In the genomic region with DNA sequence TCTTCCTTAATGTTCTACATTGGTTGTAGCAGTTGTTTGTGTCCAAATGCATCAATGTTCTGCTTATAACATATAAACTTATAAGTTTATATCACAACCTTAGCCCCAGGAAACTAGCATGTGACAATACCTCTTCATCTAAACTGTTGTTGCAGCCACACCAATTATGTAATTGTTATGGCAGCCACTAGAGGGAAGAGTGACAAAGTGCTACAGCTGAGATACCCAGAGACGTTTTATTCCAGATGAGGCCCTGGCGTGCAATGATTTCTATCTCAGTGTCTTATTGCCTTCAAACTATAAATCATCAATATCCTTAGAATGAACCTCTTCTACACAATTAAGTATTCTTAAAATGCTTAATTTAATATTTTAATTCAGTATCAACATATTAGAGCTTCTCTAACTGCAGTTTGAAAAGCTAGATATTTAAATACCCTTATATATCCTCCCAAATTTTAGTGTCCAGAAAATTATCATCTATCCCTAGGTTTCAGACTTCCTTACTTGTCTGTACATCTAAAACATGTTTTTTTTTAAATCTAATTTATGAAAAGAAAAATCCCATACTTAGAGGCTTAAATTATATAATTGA, we compare ENCODE assay signal across 8 cellular contexts.
DNase-seq lines count a peak whose midpoint lies in the region; ATAC-seq and TF ChIP-seq lines count a peak whose summit lies in the region.

No MANE protein-coding gene starts in this region.

- TF ChIP-seq POLR2A in stomach (IDR thresholded peaks at IDR 0.05), result no peak

- WGBS in stomach, 5 donors, result 3 to 14% (median 12%) methylated on average over 2 of the region's 2 CpGs

- H3K4me2 ChIP-seq in OCI-LY3 (ENCODE audit: low read length) (peak overlapping the region; percentile 13; the same call in 1 of the 2 replicates), fibroblast of lung (ENCODE audit: extremely low read depth, insufficient read depth, low read length) (no peak overlapping the region)

- no peaks in the 10 kb centered on the region for H3K27me3 ChIP-seq in OCI-LY3 (ENCODE audit: low read depth, low read length)
- no peaks in the 10 kb centered on the region for H3K27me3 ChIP-seq in fibroblast of lung (ENCODE audit: control insufficient read depth, insufficient read depth, low read length)
- no peaks in the 10 kb centered on the region for H3K27me3 ChIP-seq in stomach

- H3K4me1 ChIP-seq in OCI-LY3 (ENCODE audit: low read length) (no peaks in the 10 kb centered on the region), fibroblast of lung (ENCODE audit: control insufficient read depth, extremely low read depth, insufficient read depth, low read length) (no peaks in the 10 kb centered on the region), stomach (no peaks in the 10 kb centered on the region)

- H4K20me1 ChIP-seq in OCI-LY3 (ENCODE audit: insufficient read depth, low read length) (no peaks in the 10 kb centered on the region), fibroblast of lung (ENCODE audit: control insufficient read depth, extremely low read depth, insufficient read depth, low read length) (no peaks in the 10 kb centered on the region)

- H3K27ac ChIP-seq in C4-2B (no peak overlapping the region), OCI-LY3 (ENCODE audit: low read length) (no peak overlapping the region), fibroblast of lung (ENCODE audit: insufficient read depth, low read length) (no peak overlapping the region), stomach (no peak overlapping the region)

- ATAC-seq in GM18909 (IDR thresholded peaks at IDR 0.05; ENCODE audit: poor library complexity, unreplicated experiment), result peak; percentile 87
- ATAC-seq in HG03342 (IDR thresholded peaks at IDR 0.05; ENCODE audit: unreplicated experiment), result peak; percentile 91
- ATAC-seq in esophagus mucosa, result no peak
- no peak for ATAC-seq in stimulated activated naive CD8-positive, alpha-beta T cell treated with anti-CD3 and anti-CD28 coated beads, Interleukin-15, Interleukin-2, amounts not matched to agents 100 U/mL and 50 U/mL, for 24 hours

- H3K79me2 ChIP-seq in OCI-LY3 (ENCODE audit: low read length) (no peaks in the 10 kb centered on the region), fibroblast of lung (ENCODE audit: control insufficient read depth, insufficient read depth, low read length) (no peaks in the 10 kb centered on the region)

- H3K36me3 ChIP-seq in OCI-LY3 (replicated peaks; ENCODE audit: low read depth, low read length) (no peaks in the 10 kb centered on the region), fibroblast of lung (ENCODE audit: control insufficient read depth, insufficient read depth, low read length) (no peaks in the 10 kb centered on the region), stomach (no peaks in the 10 kb centered on the region)

- H3K9me3 ChIP-seq in OCI-LY3 (ENCODE audit: insufficient read depth, low read length), result no peaks in the 10 kb centered on the region
- H3K9me3 ChIP-seq in fibroblast of lung (ENCODE audit: control insufficient read depth, insufficient read depth, low read depth, low read length), result no peaks in the 10 kb centered on the region
- H3K9me3 ChIP-seq in stomach, result no peaks in the 10 kb centered on the region

- TF ChIP-seq EP300 in stomach (IDR thresholded peaks at IDR 0.05), result no peak

- intact Hi-C loops in stomach (cut with DNase I; ENCODE audit: low total_unique reads), result no loop called here

- TF ChIP-seq CTCF in C4-2B (conservative IDR thresholded peaks at IDR 0.05) (peak; percentile 78), OCI-LY3 (IDR thresholded peaks at IDR 0.05; ENCODE audit: low read depth, low read length) (peak; percentile 86), fibroblast of lung (conservative IDR thresholded peaks at IDR 0.05 in 1 of 2, IDR thresholded peaks at IDR 0.05 in 1 of 2; ENCODE audit: low read depth in 1 of 2, low read length in 2 of 2) (peak in 1 of 2 donors; percentile 71), stomach (IDR thresholded peaks at IDR 0.05) (peak in 4 of 7 experiments; percentile 6 to 21 (median 12))

- no peak overlapping the region for H3K9ac ChIP-seq in OCI-LY3 (ENCODE audit: low read length)
- no peak overlapping the region for H3K9ac ChIP-seq in fibroblast of lung (ENCODE audit: insufficient read depth, low read length)

- DNase-seq in fibroblast of lung (ENCODE audit: low read depth in 2 of 2) (peak; percentile 34 to 42), stomach (no peak)
- DNase-seq in stimulated activated naive CD8-positive, alpha-beta T cell treated with anti-CD3 and anti-CD28 coated beads, Interleukin-15, Interleukin-2, amounts not matched to agents 100 U/mL and 50 U/mL, for 24 hours, result no peak

- peak overlapping the region; percentile 55 for H2AFZ ChIP-seq in OCI-LY3 (ENCODE audit: low read depth, low read length)
- no peak overlapping the region for H2AFZ ChIP-seq in fibroblast of lung (ENCODE audit: low read length)

- H3K4me3 ChIP-seq in OCI-LY3 (ENCODE audit: low read length) (no peak overlapping the region), fibroblast of lung (replicated peaks in 1 of 4; ENCODE audit: control extremely low read depth in 1 of 4, insufficient read depth in 1 of 4, low read depth in 3 of 4, low read length in 4 of 4) (no peak overlapping the region), stomach (no peak overlapping the region)

Comparison
In these comparisons a context has a peak if more than half of its experiments do, and no peak if none do; other contexts are left out.
1. ATAC-seq: peak in GM18909 (single experiment) and HG03342 (single experiment); none in esophagus mucosa (single experiment) and stimulated activated naive CD8-positive, alpha-beta T cell treated with anti-CD3 and anti-CD28 coated beads, Interleukin-15, Interleukin-2, amounts not matched to agents 100 U/mL and 50 U/mL, for 24 hours (single experiment).
2. DNase-seq: peak in fibroblast of lung (2 of 2); none in stomach (single experiment) and stimulated activated naive CD8-positive, alpha-beta T cell treated with anti-CD3 and anti-CD28 coated beads, Interleukin-15, Interleukin-2, amounts not matched to agents 100 U/mL and 50 U/mL, for 24 hours (single experiment).